In genomic region chr7:146844405-146844804, GRCh38 we compare ENCODE assay signal across 35 cellular contexts.
"Had no signal": no experiment of that assay in that cellular context is flagged by ENCODE, and none has a peak within 500 bp of the region (broad histone marks: within the 10 kb centered on the region; RNA-seq: fewer than 3 reads in every experiment).

No MANE protein-coding gene starts in this region.

- H3K9ac ChIP-seq: KMS-11 had no signal

- H3K4me2 ChIP-seq: KMS-11 had no signal

- H3K4me3 ChIP-seq: MG63 had no signal

- H3K27ac ChIP-seq: KMS-11 had no signal

- H3K27me3 ChIP-seq: MG63 had no signal

- H3K36me3 ChIP-seq: MG63 had no signal

- H3K9me3 ChIP-seq: MG63 had no signal

- DNase-seq: Karpas-422, Kasumi-1, KBM-7, KG1, MG63, MM.1S, MV-4-11, NCI-H1048, NCI-H1092, NCI-H1092 treated with DMSO at 0.1 percent for 48 hours, NCI-H1105, NCI-H1105 treated with DMSO at 0.1 percent for 48 hours, NCI-H1417, NCI-H1417 treated with DMSO at 0.1 percent for 48 hours, NCI-H1436, NCI-H1436 treated with DMSO at 0.1 percent for 48 hours, NCI-H146, NCI-H1694, NCI-H1694 treated with DMSO at 0.1 percent for 48 hours, NCI-H187, NCI-H187 treated with DMSO at 0.1 percent for 48 hours, NCI-H1930, NCI-H2029, NCI-H2029 treated with DMSO at 0.1 percent for 48 hours, NCI-H2081, NCI-H2081 treated with DMSO at 0.1 percent for 48 hours, NCI-H2107, NCI-H2171, NCI-H2171 treated with DMSO at 0.1 percent for 48 hours, NCI-H2227 treated with DMSO at 0.1 percent for 48 hours, NCI-H226, NCI-H345, NCI-H446, NCI-H446 treated with DMSO at 0.1 percent for 48 hours had no signal
